In genomic region chr12:57093412-57094193, GRCh38 we compare ENCODE assay signal across 8 cellular contexts. TPM values are rescaled to one million over a fixed set of nuclear protein-coding genes. Genes with fewer than 3 reads are reported as not detected.
A peak's percentile ranks its signal among the peaks of the same experiment; 100 is the strongest.
DNase-seq lines count a peak whose midpoint lies in the region; ATAC-seq and TF ChIP-seq lines count a peak whose summit lies in the region.

No MANE protein-coding gene starts in this region.

- H3K27me3 Mint-ChIP-seq in CD8-positive, alpha-beta T cell (ENCODE audit: low read depth), result no peaks in the 10 kb centered on the region
- H3K27me3 Mint-ChIP-seq in T-helper 2 cell treated with Interferon-gamma antibody and Interleukin-4, amounts not matched to agents 5 μg/mL and 100 μg/mL, for 36 hours (ENCODE audit: low read depth), result no peaks in the 10 kb centered on the region

- no peak for TF ChIP-seq POLR2A in body of pancreas (IDR thresholded peaks at IDR 0.05)

- TF ChIP-seq CTCF in CD8-positive, alpha-beta T cell (IDR thresholded peaks at IDR 0.05), result peak; percentile 25
- TF ChIP-seq CTCF in body of pancreas (IDR thresholded peaks at IDR 0.05), result peak in 6 of 7 experiments; percentile 40 to 65 (median 48)

- peaks cover 75% of the 10 kb centered on the region for H3K36me3 Mint-ChIP-seq in CD8-positive, alpha-beta T cell
- peaks cover 45% of the 10 kb centered on the region for H3K36me3 Mint-ChIP-seq in T-helper 2 cell treated with Interferon-gamma antibody and Interleukin-4, amounts not matched to agents 5 μg/mL and 100 μg/mL, for 36 hours (ENCODE audit: low read depth)

- no peaks in the 10 kb centered on the region for H3K9me3 Mint-ChIP-seq in CD8-positive, alpha-beta T cell
- no peaks in the 10 kb centered on the region for H3K9me3 Mint-ChIP-seq in T-helper 2 cell treated with Interferon-gamma antibody and Interleukin-4, amounts not matched to agents 5 μg/mL and 100 μg/mL, for 36 hours

- WGBS in body of pancreas, 2 donors, result 30 to 42% methylated on average over 10 to 19 of the region's 24 CpGs

- peaks cover 36% of the 10 kb centered on the region for H3K36me3 ChIP-seq in CD8-positive, alpha-beta T cell (ENCODE audit: insufficient read depth, low read length)
- H3K36me3 ChIP-seq in body of pancreas (replicated peaks in 1 of 2; ENCODE audit: insufficient read depth in 1 of 2, low read depth in 2 of 2), result peaks cover 0 to 10% of the 10 kb centered on the region in 2 donors

- peak overlapping the region; percentile 54 for H3K27ac ChIP-seq in CD8-positive, alpha-beta T cell (ENCODE audit: low read depth, low read length)
- peak overlapping the region in 1 of 4 donors; percentile 29 for H3K27ac ChIP-seq in body of pancreas

- peak overlapping the region; percentile 95 for H3K27ac Mint-ChIP-seq in CD8-positive, alpha-beta T cell
- peak overlapping the region; percentile 74 for H3K27ac Mint-ChIP-seq in T-helper 2 cell treated with Interferon-gamma antibody and Interleukin-4, amounts not matched to agents 5 μg/mL and 100 μg/mL, for 36 hours

- peak in 6 of 7 experiments; percentile 52 to 81 (median 70) for DNase-seq in CD8-positive, alpha-beta T cell
- peak; percentile 56 for DNase-seq in T-helper 2 cell treated with Interferon-gamma antibody and Interleukin-4, amounts not matched to agents 5 μg/mL and 100 μg/mL, for 36 hours (ENCODE audit: low spot score)
- DNase-seq in body of pancreas (peak; percentile 49 to 67 (median 60)), iris pigment epithelial cell (ENCODE audit: low read depth) (peak; percentile 87), middle frontal gyrus (ENCODE audit: extremely low spot score, low spot score) (no peak)
- peak; percentile 64 for DNase-seq in stimulated activated CD4-positive, alpha-beta T cell treated with anti-CD3 and anti-CD28 coated beads, Interleukin-1b, Interleukin-23, amount 100 ng/mL, for 48 hours

- no peaks in the 10 kb centered on the region for H3K9me3 ChIP-seq in CD8-positive, alpha-beta T cell (ENCODE audit: low read length)
- no peaks in the 10 kb centered on the region for H3K9me3 ChIP-seq in body of pancreas

- H3K4me3 ChIP-seq in CD8-positive, alpha-beta T cell (ENCODE audit: low read depth, low read length), result peak overlapping the region; percentile 45
- no peak overlapping the region for H3K4me3 ChIP-seq in body of pancreas

- H3K4me1 ChIP-seq in CD8-positive, alpha-beta T cell (ENCODE audit: insufficient read depth, low read length), result peaks cover 44% of the 10 kb centered on the region
- peaks cover 26% of the 10 kb centered on the region for H3K4me1 ChIP-seq in body of pancreas

- CTCF ChIA-PET in CD8-positive, alpha-beta T cell (lab: Charles Lee), result interaction anchor here (0.6 to 8.8 kb wide), 11 partner anchors 11 to 399 kb away, joined by 3 to 116 read pairs (median 6); partner anchors contain the start of genes NEMP1 and STAT6

- POLR2A ChIA-PET in CD8-positive, alpha-beta T cell (lab: Charles Lee), result interaction anchor here (0.7 to 15.9 kb wide), 9 partner anchors 10 to 35 kb away, joined by 3 to 244 read pairs (median 7); partner anchors contain the start of genes LRP1, NEMP1 and STAT6

- peaks cover 64% of the 10 kb centered on the region for H3K4me1 Mint-ChIP-seq in CD8-positive, alpha-beta T cell (ENCODE audit: low read depth)
- peaks cover 43% of the 10 kb centered on the region for H3K4me1 Mint-ChIP-seq in T-helper 2 cell treated with Interferon-gamma antibody and Interleukin-4, amounts not matched to agents 5 μg/mL and 100 μg/mL, for 36 hours (ENCODE audit: low read depth)

- H3K27me3 ChIP-seq in CD8-positive, alpha-beta T cell (ENCODE audit: insufficient read depth, low read length), result no peaks in the 10 kb centered on the region
- no peaks in the 10 kb centered on the region for H3K27me3 ChIP-seq in body of pancreas

- peak overlapping the region; percentile 78 for H3K4me3 Mint-ChIP-seq in CD8-positive, alpha-beta T cell
- peak overlapping the region; percentile 52 for H3K4me3 Mint-ChIP-seq in T-helper 2 cell treated with Interferon-gamma antibody and Interleukin-4, amounts not matched to agents 5 μg/mL and 100 μg/mL, for 36 hours

- intact Hi-C loops in CD8-positive, alpha-beta T cell (cut with DNase I, micrococcal nuclease), result loop anchor here (1.0 to 2.0 kb wide), 2 partner anchors 15 to 24 kb away; partner anchors contain the start of gene NEMP1 (in 1 of the 2)
- intact Hi-C loops in body of pancreas (cut with DNase I), result no loop called here

- ATAC-seq in CD8-positive, alpha-beta T cell, result peak; percentile 60
- ATAC-seq in HG02588 (IDR thresholded peaks at IDR 0.05; ENCODE audit: unreplicated experiment) (peak; percentile 33), body of pancreas (peak; percentile 34), HG02763 (IDR thresholded peaks at IDR 0.05; ENCODE audit: unreplicated experiment) (no peak)

RNA-seq across cellular contexts. Expression of gene NAB2, which starts 4.7 kb away (rescaled TPM):
- 1 to 10 TPM; 5.9 to 6.7 TPM for total RNA-seq in CD8-positive, alpha-beta T cell
- 1 to 10 TPM; 4.0 to 7.3 TPM for total RNA-seq in body of pancreas

RNA-seq across cellular contexts. Expression of gene NEMP1, which starts 15.0 kb away (rescaled TPM):
- 1 to 10 TPM; 4.3 to 7.4 TPM for total RNA-seq in CD8-positive, alpha-beta T cell
- 1 to 10 TPM; 2.3 to 5.2 TPM for total RNA-seq in body of pancreas

RNA-seq across cellular contexts. Expression of gene STAT6, which starts 17.6 kb away (rescaled TPM):
- total RNA-seq in CD8-positive, alpha-beta T cell, result 100 to 1,000 TPM; 116 to 127 TPM
- total RNA-seq in body of pancreas, result 10 to 100 TPM; 52.7 to 82.4 TPM

RNA-seq across cellular contexts. Expression of gene LRP1, which starts 34.7 kb away (rescaled TPM):
- total RNA-seq in CD8-positive, alpha-beta T cell, result 1 to 10 TPM; 3.6 to 4.0 TPM
- total RNA-seq in body of pancreas, result 100 to 1,000 TPM in 1 of 2 donors, 10 to 100 TPM in 1; 61.2 to 162 TPM

RNA-seq across cellular contexts. Expression of gene MYO1A, which starts 43.7 kb away (rescaled TPM):
- total RNA-seq in CD8-positive, alpha-beta T cell, result under 1 TPM; 0.22 to 0.81 TPM
- 1 to 10 TPM in 1 of 2 donors, not detected in 1; 1.8 TPM for total RNA-seq in body of pancreas
